17 cellular contexts compared by ENCODE assay signal in the genomic region with DNA sequence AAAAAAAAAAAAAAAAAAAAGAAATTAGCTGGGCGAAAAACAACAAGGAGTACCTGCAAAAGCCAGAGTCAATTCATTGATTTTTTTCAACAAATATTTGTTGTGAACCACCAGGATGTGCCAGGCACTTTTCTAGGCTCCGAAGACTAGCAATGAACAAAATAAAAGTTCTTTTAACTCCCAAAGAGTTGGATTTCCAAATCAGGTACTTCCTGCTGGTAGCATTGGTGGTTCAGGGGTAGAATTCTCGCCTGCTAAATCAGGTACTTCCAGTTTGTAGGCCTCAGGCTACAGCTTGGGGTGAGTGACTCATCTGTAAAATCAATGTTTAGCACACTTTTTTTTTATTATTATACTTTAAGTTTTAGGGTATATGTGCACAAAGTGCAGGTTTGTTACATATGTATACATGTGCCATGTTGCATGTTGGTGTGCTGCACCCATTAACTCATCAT. TPM values are rescaled to one million over a fixed set of nuclear protein-coding genes. Genes with fewer than 3 reads are reported as not detected.
DNase-seq lines count a peak whose midpoint lies in the region; ATAC-seq and TF ChIP-seq lines count a peak whose summit lies in the region.
"Had no signal": no experiment of that assay in that cellular context is flagged by ENCODE, and none has a peak within 500 bp of the region (broad histone marks: within the 10 kb centered on the region; RNA-seq: fewer than 3 reads in every experiment).

No MANE protein-coding gene starts in this region.

- H2AFZ ChIP-seq in Karpas-422 (ENCODE audit: low read length) = no peak overlapping the region

- no peak overlapping the region for H3K4me3 ChIP-seq in Karpas-422 (ENCODE audit: low read length)
- no peak overlapping the region for H3K4me3 ChIP-seq in astrocyte of the spinal cord (ENCODE audit: low read depth, low read length)
- no peak overlapping the region for H3K4me3 ChIP-seq in left lung
- H3K4me3 ChIP-seq: gastrocnemius medialis, skin epidermis, vagina had no signal

- H3K27me3 ChIP-seq in Karpas-422 (ENCODE audit: low read length) (no peaks in the 10 kb centered on the region), left lung (no peaks in the 10 kb centered on the region)
- H3K27me3 ChIP-seq: gastrocnemius medialis, vagina had no signal

- TF ChIP-seq CTCF in astrocyte of the spinal cord (IDR thresholded peaks at IDR 0.05; ENCODE audit: low read depth, low read length) = no peak
- TF ChIP-seq CTCF in left lung (IDR thresholded peaks at IDR 0.05) = no peak

- H3K4me1 ChIP-seq in Karpas-422 (ENCODE audit: low read length) = peaks cover 52% of the 10 kb centered on the region
- H3K4me1 ChIP-seq in left lung = peaks cover 5 to 25% of the 10 kb centered on the region in 2 donors

- H3K9me3 ChIP-seq in Karpas-422 (ENCODE audit: low read length) (no peaks in the 10 kb centered on the region), left lung (no peaks in the 10 kb centered on the region)
- H3K9me3 ChIP-seq: gastrocnemius medialis, vagina had no signal

- H3K9ac ChIP-seq in Karpas-422 (ENCODE audit: low read length) = no peak overlapping the region

- in situ Hi-C loops in astrocyte of the spinal cord (cut with HindIII; ENCODE audit: low sequenced_read_pairs) = no loop called here

- DNase-seq in EL = peak; percentile 29
- DNase-seq in Karpas-422 = no peak
- peak; percentile 14 for DNase-seq in astrocyte of the spinal cord (ENCODE audit: low read depth, low spot score)
- no peak for DNase-seq in left lung
- DNase-seq in NCI-H1092 treated with DMSO at 0.1 percent for 48 hours (lab: John Stamatoyannopoulos, UW) = no peak
- no peak for DNase-seq in NCI-H1694 treated with DMSO at 0.1 percent for 48 hours (lab: John Stamatoyannopoulos, UW)
- no peak for DNase-seq in DMS114 treated with DMSO at 0.1 percent for 48 hours (lab: John Stamatoyannopoulos, UW; ENCODE audit: unreplicated experiment)
- DNase-seq: activated naive CD8-positive, alpha-beta T cell treated with anti-CD3 and anti-CD28 coated beads, Interleukin-2, amount 50 U/mL, for 24 hours; activated T-cell treated with anti-CD3 and anti-CD28 coated beads, Interleukin-2, amount 50 U/mL, for 1 hour; DND-41; gastrocnemius medialis; midbrain; NCI-H1105; stimulated activated naive B cell treated with anti-CD40 and anti-IgM and Interleukin-4, amounts not matched to agents 10 μg/mL and 1 μg/mL and 100 μg/mL, for 72 hours had no signal

- intact Hi-C loops in left lung (cut with DNase I) = no loop called here

- H3K4me2 ChIP-seq in Karpas-422 (ENCODE audit: low read depth, low read length, poor library complexity, severe bottlenecking) = no peak overlapping the region

- H3K27ac ChIP-seq in Karpas-422 (ENCODE audit: low read length) (peak overlapping the region; percentile 29; the same call in 1 of the 2 replicates), left lung (no peak overlapping the region)
- H3K27ac ChIP-seq: vagina had no signal

- H3K36me3 ChIP-seq in Karpas-422 (ENCODE audit: insufficient read depth, low read length) (peaks cover 64% of the 10 kb centered on the region), left lung (peaks cover 0 to 30% of the 10 kb centered on the region in 2 donors)

- H3K9me2 ChIP-seq in Karpas-422 (replicated peaks; ENCODE audit: insufficient read depth, low read length) = no peaks in the 10 kb centered on the region

- peaks cover 16% of the 10 kb centered on the region; the same call in 1 of the 2 replicates for H4K20me1 ChIP-seq in Karpas-422 (ENCODE audit: insufficient read depth, low read depth, low read length)

- ATAC-seq in left lung (peak; percentile 58), GM21786 (IDR thresholded peaks at IDR 0.05; ENCODE audit: unreplicated experiment) (no peak)
- ATAC-seq: activated naive CD8-positive, alpha-beta T cell treated with anti-CD3 and anti-CD28 coated beads, Interleukin-2, amount 50 U/mL, for 24 hours had no signal

- H3K79me2 ChIP-seq in Karpas-422 (ENCODE audit: low read length) = peaks cover 82% of the 10 kb centered on the region

RNA-seq across cellular contexts. Expression of a gene that starts 10.9 kb away (rescaled TPM):
- 375 and 560 TPM in 2 replicates for total RNA-seq in Karpas-422 (2014; rRNA removed; shearing (Covaris generic); ENCODE audit: low replicate concordance)
- total RNA-seq in left lung = 100 to 1,000 TPM; 223 to 231 TPM

RNA-seq across cellular contexts. Expression of a gene that starts 52.1 kb away (rescaled TPM):
- total RNA-seq in Karpas-422 (2014; rRNA removed; shearing (Covaris generic); ENCODE audit: low replicate concordance) = 49.6 and 78.9 TPM in 2 replicates
- 100 to 1,000 TPM; 165 to 219 TPM for total RNA-seq in left lung

Comparison
In these comparisons a context has a peak if more than half of its experiments do, and no peak if none do; other contexts are left out.
1. DNase-seq: peak in EL (single experiment) and astrocyte of the spinal cord (single experiment); none in Karpas-422 (single experiment), left lung (0 of 2), NCI-H1092 treated with DMSO at 0.1 percent for 48 hours (single experiment), NCI-H1694 treated with DMSO at 0.1 percent for 48 hours (single experiment) and DMS114 treated with DMSO at 0.1 percent for 48 hours (single experiment).